Comparison of ENCODE assay signal across 1 cellular context in genomic region chr2:101001713-101002561, GRCh38.
A peak's percentile ranks its signal among the peaks of the same experiment; 100 is the strongest.
TF ChIP-seq lines count a peak whose summit lies in the region.

TSS of gene RPL31 (plus strand) at chr2:101002289. CDS start at chr2:101002702, 413 bp downstream.

TF ChIP-seq in HepG2, 621 proteins besides CTCF, POLR2A, EP300 and RAD21 (continued from another document and continues in another):
- peak; percentile 91 for TF ChIP-seq ZNF800 (CRISPR knock-in tag; IDR thresholded peaks at IDR 0.05)
- peak; percentile 96 for TF ChIP-seq THAP11 (CRISPR knock-in tag; IDR thresholded peaks at IDR 0.05)
- peak; percentile 99 for TF ChIP-seq ZNF776 (CRISPR knock-in tag; IDR thresholded peaks at IDR 0.05)
- peak; percentile 96 for TF ChIP-seq SNAPC2 (CRISPR knock-in tag; IDR thresholded peaks at IDR 0.05)
- no peak; the same call in 1 of the 2 replicates for TF ChIP-seq ZNF569 (CRISPR knock-in tag; IDR thresholded peaks at IDR 0.05; ENCODE audit: borderline replicate concordance)
- TF ChIP-seq FOXM1 (CRISPR knock-in tag; IDR thresholded peaks at IDR 0.05), result no peak
- TF ChIP-seq, protein P1, sequence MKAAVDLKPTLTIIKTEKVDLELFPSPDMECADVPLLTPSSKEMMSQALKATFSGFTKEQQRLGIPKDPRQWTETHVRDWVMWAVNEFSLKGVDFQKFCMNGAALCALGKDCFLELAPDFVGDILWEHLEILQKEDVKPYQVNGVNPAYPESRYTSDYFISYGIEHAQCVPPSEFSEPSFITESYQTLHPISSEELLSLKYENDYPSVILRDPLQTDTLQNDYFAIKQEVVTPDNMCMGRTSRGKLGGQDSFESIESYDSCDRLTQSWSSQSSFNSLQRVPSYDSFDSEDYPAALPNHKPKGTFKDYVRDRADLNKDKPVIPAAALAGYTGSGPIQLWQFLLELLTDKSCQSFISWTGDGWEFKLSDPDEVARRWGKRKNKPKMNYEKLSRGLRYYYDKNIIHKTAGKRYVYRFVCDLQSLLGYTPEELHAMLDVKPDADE (CRISPR knock-in tag; IDR thresholded peaks at IDR 0.05), result peak; percentile 78; the same call in 1 of the 2 replicates
- TF ChIP-seq ZFP1 (CRISPR knock-in tag; IDR thresholded peaks at IDR 0.05), result peak; percentile 94; the same call in 1 of the 2 replicates
- TF ChIP-seq SMARCE1 (IDR thresholded peaks at IDR 0.05; ENCODE audit: borderline replicate concordance), result no peak
- TF ChIP-seq THAP7 (CRISPR knock-in tag; IDR thresholded peaks at IDR 0.05), result peak; percentile 88
- peak; percentile 95 for TF ChIP-seq MEF2D (CRISPR knock-in tag; IDR thresholded peaks at IDR 0.05)
- TF ChIP-seq ZNF816 (CRISPR knock-in tag; IDR thresholded peaks at IDR 0.05; ENCODE audit: borderline replicate concordance), result peak; percentile 93; the same call in 1 of the 2 replicates
- no peak for TF ChIP-seq ZNF292 (CRISPR knock-in tag; IDR thresholded peaks at IDR 0.05; ENCODE audit: borderline replicate concordance, low read depth)
- TF ChIP-seq BCL6 (CRISPR knock-in tag; IDR thresholded peaks at IDR 0.05), result peak; percentile 65
- TF ChIP-seq REXO4 (CRISPR knock-in tag; IDR thresholded peaks at IDR 0.05; ENCODE audit: borderline replicate concordance), result peak; percentile 97
- TF ChIP-seq POGK (CRISPR knock-in tag; conservative IDR thresholded peaks at IDR 0.05), result peak; percentile 99
- peak; percentile 95 for TF ChIP-seq ZBTB38 (CRISPR knock-in tag; IDR thresholded peaks at IDR 0.05)
- peak; percentile 57; the same call in 1 of the 2 replicates for TF ChIP-seq ZNF281 (CRISPR knock-in tag; IDR thresholded peaks at IDR 0.05; ENCODE audit: borderline replicate concordance)
- no peak for TF ChIP-seq ZNF644 (CRISPR knock-in tag; IDR thresholded peaks at IDR 0.05; ENCODE audit: low read depth)
- TF ChIP-seq THAP9 (CRISPR knock-in tag; IDR thresholded peaks at IDR 0.05; ENCODE audit: borderline replicate concordance), result peak; percentile 98
- TF ChIP-seq, protein P2, sequence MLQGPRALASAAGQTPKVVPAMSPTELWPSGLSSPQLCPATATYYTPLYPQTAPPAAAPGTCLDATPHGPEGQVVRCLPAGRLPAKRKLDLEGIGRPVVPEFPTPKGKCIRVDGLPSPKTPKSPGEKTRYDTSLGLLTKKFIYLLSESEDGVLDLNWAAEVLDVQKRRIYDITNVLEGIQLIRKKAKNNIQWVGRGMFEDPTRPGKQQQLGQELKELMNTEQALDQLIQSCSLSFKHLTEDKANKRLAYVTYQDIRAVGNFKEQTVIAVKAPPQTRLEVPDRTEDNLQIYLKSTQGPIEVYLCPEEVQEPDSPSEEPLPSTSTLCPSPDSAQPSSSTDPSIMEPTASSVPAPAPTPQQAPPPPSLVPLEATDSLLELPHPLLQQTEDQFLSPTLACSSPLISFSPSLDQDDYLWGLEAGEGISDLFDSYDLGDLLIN (CRISPR knock-in tag; IDR thresholded peaks at IDR 0.05; ENCODE audit: borderline replicate concordance), result no peak; the same call in none of the 2 replicates
- TF ChIP-seq ZMYM4 (CRISPR knock-in tag; IDR thresholded peaks at IDR 0.05), result peak; percentile 97
- TF ChIP-seq NFRKB (IDR thresholded peaks at IDR 0.05), result peak; percentile 56; the same call in 1 of the 2 replicates
- TF ChIP-seq FOXC1 (CRISPR knock-in tag; IDR thresholded peaks at IDR 0.05; ENCODE audit: borderline replicate concordance), result peak; percentile 100
- no peak for TF ChIP-seq SMARCC2 (IDR thresholded peaks at IDR 0.05)
- TF ChIP-seq ZNF558 (CRISPR knock-in tag; IDR thresholded peaks at IDR 0.05; ENCODE audit: borderline replicate concordance), result peak; percentile 98; the same call in 1 of the 2 replicates
- TF ChIP-seq ZNF775 (CRISPR knock-in tag; IDR thresholded peaks at IDR 0.05; ENCODE audit: borderline replicate concordance), result peak; percentile 79
- TF ChIP-seq, protein P3, sequence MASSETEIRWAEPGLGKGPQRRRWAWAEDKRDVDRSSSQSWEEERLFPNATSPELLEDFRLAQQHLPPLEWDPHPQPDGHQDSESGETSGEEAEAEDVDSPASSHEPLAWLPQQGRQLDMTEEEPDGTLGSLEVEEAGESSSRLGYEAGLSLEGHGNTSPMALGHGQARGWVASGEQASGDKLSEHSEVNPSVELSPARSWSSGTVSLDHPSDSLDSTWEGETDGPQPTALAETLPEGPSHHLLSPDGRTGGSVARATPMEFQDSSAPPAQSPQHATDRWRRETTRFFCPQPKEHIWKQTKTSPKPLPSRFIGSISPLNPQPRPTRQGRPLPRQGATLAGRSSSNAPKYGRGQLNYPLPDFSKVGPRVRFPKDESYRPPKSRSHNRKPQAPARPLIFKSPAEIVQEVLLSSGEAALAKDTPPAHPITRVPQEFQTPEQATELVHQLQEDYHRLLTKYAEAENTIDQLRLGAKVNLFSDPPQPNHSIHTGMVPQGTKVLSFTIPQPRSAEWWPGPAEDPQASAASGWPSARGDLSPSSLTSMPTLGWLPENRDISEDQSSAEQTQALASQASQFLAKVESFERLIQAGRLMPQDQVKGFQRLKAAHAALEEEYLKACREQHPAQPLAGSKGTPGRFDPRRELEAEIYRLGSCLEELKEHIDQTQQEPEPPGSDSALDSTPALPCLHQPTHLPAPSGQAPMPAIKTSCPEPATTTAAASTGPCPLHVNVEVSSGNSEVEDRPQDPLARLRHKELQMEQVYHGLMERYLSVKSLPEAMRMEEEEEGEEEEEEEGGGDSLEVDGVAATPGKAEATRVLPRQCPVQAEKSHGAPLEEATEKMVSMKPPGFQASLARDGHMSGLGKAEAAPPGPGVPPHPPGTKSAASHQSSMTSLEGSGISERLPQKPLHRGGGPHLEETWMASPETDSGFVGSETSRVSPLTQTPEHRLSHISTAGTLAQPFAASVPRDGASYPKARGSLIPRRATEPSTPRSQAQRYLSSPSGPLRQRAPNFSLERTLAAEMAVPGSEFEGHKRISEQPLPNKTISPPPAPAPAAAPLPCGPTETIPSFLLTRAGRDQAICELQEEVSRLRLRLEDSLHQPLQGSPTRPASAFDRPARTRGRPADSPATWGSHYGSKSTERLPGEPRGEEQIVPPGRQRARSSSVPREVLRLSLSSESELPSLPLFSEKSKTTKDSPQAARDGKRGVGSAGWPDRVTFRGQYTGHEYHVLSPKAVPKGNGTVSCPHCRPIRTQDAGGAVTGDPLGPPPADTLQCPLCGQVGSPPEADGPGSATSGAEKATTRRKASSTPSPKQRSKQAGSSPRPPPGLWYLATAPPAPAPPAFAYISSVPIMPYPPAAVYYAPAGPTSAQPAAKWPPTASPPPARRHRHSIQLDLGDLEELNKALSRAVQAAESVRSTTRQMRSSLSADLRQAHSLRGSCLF (CRISPR knock-in tag; IDR thresholded peaks at IDR 0.05; ENCODE audit: borderline replicate concordance), result peak; percentile 87; the same call in 1 of the 2 replicates
- TF ChIP-seq, protein P4, sequence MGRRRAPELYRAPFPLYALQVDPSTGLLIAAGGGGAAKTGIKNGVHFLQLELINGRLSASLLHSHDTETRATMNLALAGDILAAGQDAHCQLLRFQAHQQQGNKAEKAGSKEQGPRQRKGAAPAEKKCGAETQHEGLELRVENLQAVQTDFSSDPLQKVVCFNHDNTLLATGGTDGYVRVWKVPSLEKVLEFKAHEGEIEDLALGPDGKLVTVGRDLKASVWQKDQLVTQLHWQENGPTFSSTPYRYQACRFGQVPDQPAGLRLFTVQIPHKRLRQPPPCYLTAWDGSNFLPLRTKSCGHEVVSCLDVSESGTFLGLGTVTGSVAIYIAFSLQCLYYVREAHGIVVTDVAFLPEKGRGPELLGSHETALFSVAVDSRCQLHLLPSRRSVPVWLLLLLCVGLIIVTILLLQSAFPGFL (CRISPR knock-in tag; IDR thresholded peaks at IDR 0.05), result 0 out of 2 replicates have a peak, but pooled peaks have one; percentile 56
- peak; percentile 85 for TF ChIP-seq NKX3-1 (CRISPR knock-in tag; IDR thresholded peaks at IDR 0.05)
- no peak for TF ChIP-seq ZNF460 (CRISPR knock-in tag; IDR thresholded peaks at IDR 0.05; ENCODE audit: borderline replicate concordance)
- TF ChIP-seq YY1 (IDR thresholded peaks at IDR 0.05; ENCODE audit: insufficient read depth, insufficient replicate concordance, low read depth, low read length), result peak; percentile 88
- no peak for TF ChIP-seq SSRP1 (CRISPR knock-in tag; IDR thresholded peaks at IDR 0.05)
- TF ChIP-seq CBX5 (CRISPR knock-in tag; IDR thresholded peaks at IDR 0.05; ENCODE audit: borderline replicate concordance), result peak; percentile 95
- TF ChIP-seq ZNF17 (CRISPR knock-in tag; IDR thresholded peaks at IDR 0.05), result 0 out of 2 replicates have a peak, but pooled peaks have one; percentile 27
- TF ChIP-seq ZNF839 (CRISPR knock-in tag; IDR thresholded peaks at IDR 0.05; ENCODE audit: borderline replicate concordance), result peak; percentile 98
- peak; percentile 99 for TF ChIP-seq NRL (CRISPR knock-in tag; IDR thresholded peaks at IDR 0.05; ENCODE audit: borderline replicate concordance)
- peak; percentile 100 for TF ChIP-seq TOPORS (CRISPR knock-in tag; IDR thresholded peaks at IDR 0.05)
- TF ChIP-seq ZFP41 (CRISPR knock-in tag; IDR thresholded peaks at IDR 0.05; ENCODE audit: borderline replicate concordance), result peak; percentile 99
- TF ChIP-seq, protein P5, sequence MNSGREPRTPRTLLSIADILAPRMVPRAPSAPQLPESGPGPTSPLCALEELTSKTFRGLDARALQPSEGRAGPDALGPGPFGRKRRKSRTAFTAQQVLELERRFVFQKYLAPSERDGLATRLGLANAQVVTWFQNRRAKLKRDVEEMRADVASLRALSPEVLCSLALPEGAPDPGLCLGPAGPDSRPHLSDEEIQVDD (CRISPR knock-in tag; IDR thresholded peaks at IDR 0.05; ENCODE audit: borderline replicate concordance), result peak; percentile 99
- peak; percentile 94 for TF ChIP-seq ZNF598 (CRISPR knock-in tag; IDR thresholded peaks at IDR 0.05; ENCODE audit: borderline replicate concordance)
- peak; percentile 61 for TF ChIP-seq TAF15 (IDR thresholded peaks at IDR 0.05; ENCODE audit: low read depth, low read length, poor library complexity, severe bottlenecking)
- TF ChIP-seq ZKSCAN5 (CRISPR knock-in tag; IDR thresholded peaks at IDR 0.05), result peak; percentile 65; the same call in 1 of the 2 replicates
